1 cellular context compared by ENCODE assay signal in genomic region chr6:67888546-67888885, GRCh38.
TF ChIP-seq lines count a peak whose summit lies in the region.

No MANE protein-coding gene starts in this region.

TF ChIP-seq in K562, 482 proteins besides CTCF, POLR2A, EP300 and RAD21 (continued from another document):
- TF ChIP-seq CTCFL (IDR thresholded peaks at IDR 0.05; ENCODE audit: borderline replicate concordance, insufficient read depth, low read depth, low read length, poor library complexity, severe bottlenecking) (no peak), NR3C1 (CRISPR knock-in tag; IDR thresholded peaks at IDR 0.05) (no peak), PTTG1 (tag; IDR thresholded peaks at IDR 0.05; ENCODE audit: low read depth) (no peak), ZBTB1 (CRISPR knock-in tag; IDR thresholded peaks at IDR 0.05; ENCODE audit: borderline replicate concordance, low read depth) (no peak), BCL6 (CRISPR knock-in tag; IDR thresholded peaks at IDR 0.05) (no peak), ZNF146 (CRISPR knock-in tag; IDR thresholded peaks at IDR 0.05; ENCODE audit: unreplicated experiment) (no peak), CAMTA2 (CRISPR knock-in tag; conservative IDR thresholded peaks at IDR 0.05) (no peak), KLF13 (tag; IDR thresholded peaks at IDR 0.05; ENCODE audit: borderline replicate concordance, low read depth) (no peak), CBFB (CRISPR knock-in tag; IDR thresholded peaks at IDR 0.05) (no peak), HEY1 (CRISPR knock-in tag; IDR thresholded peaks at IDR 0.05; ENCODE audit: borderline replicate concordance) (no peak)
